ENCODE assay signal across 8 cellular contexts in genomic region chrX:133415276-133416105, GRCh38. TPM values are rescaled to one million over a fixed set of nuclear protein-coding genes. Genes with fewer than 3 reads are reported as not detected.
DNase-seq lines count a peak whose midpoint lies in the region; ATAC-seq, FAIRE-seq and TF ChIP-seq lines count a peak whose summit lies in the region.

TSS of gene GPC4 (minus strand) at chrX:133415489. CDS start at chrX:133414965, 524 bp downstream.

- H3K36me3 ChIP-seq in gastroesophageal sphincter = no peaks in the 10 kb centered on the region
- no peaks in the 10 kb centered on the region for H3K36me3 ChIP-seq in osteoblast (ENCODE audit: insufficient read depth, low read length)

- H3K9me3 ChIP-seq in gastroesophageal sphincter = no peaks in the 10 kb centered on the region
- no peaks in the 10 kb centered on the region for H3K9me3 ChIP-seq in osteoblast (ENCODE audit: low read depth, low read length)

- no peak within 1 kb of the TSS for H2AFZ ChIP-seq in osteoblast (ENCODE audit: low read length)

- no peaks in the 10 kb centered on the region for H3K79me2 ChIP-seq in osteoblast (ENCODE audit: insufficient read depth, low read length)

- H3K4me3 ChIP-seq in gastroesophageal sphincter (peak within 1 kb of the TSS; percentile 77 to 94), osteoblast (ENCODE audit: insufficient read depth, low read length) (peak within 1 kb of the TSS; percentile 69)

- H3K4me1 Mint-ChIP-seq in T-cell = peaks cover 2 to 9% (median 4%) of the 10 kb centered on the region in 3 donors

- no peaks in the 10 kb centered on the region for H3K9me3 Mint-ChIP-seq in T-cell

- peak within 1 kb of the TSS; percentile 25 to 62 (median 37) for H3K4me3 Mint-ChIP-seq in T-cell

- TF ChIP-seq EP300 in gastroesophageal sphincter (IDR thresholded peaks at IDR 0.05) = no peak

- TF ChIP-seq POLR2A in H54 (IDR thresholded peaks at IDR 0.05; ENCODE audit: low read depth, low read length) (peak; percentile 52; the same call in 1 of the 2 replicates), gastroesophageal sphincter (IDR thresholded peaks at IDR 0.05) (peak; percentile 65 to 77)

- POLR2A ChIA-PET in T-cell (lab: Charles Lee) = no interaction called here
- POLR2A ChIA-PET in GM10248 (lab: Yijun Ruan, JAX) = no interaction called here

- H3K4me2 ChIP-seq in osteoblast (ENCODE audit: insufficient read depth, low read length) = peak within 1 kb of the TSS; percentile 64

- DNase-seq in C1 segment of cervical spinal cord (lab: John Stamatoyannopoulos, UW) = peak in 8 of 14 donors; percentile 9 to 65 (median 38)
- DNase-seq in H54 (ENCODE audit: insufficient read length, low spot score) = peak; percentile 44
- no peak for DNase-seq in T-cell
- DNase-seq in osteoblast (ENCODE audit: insufficient read length, low spot score, missing footprints) = peak; percentile 93
- no peak for DNase-seq in activated CD4-positive, CD25-positive, alpha-beta regulatory T cell treated with anti-CD3 and anti-CD28 coated beads, Interleukin-2, amount 50 U/mL, for 72 hours
- DNase-seq in GM10248 (ENCODE audit: extremely low spot score) = no peak

- WGBS in gastroesophageal sphincter (ENCODE audit: low coverage in 1 of 2), 2 donors = no CpG with 5 or more reads among the region's 90 CpGs

- H3K27ac ChIP-seq in gastroesophageal sphincter (peak within 1 kb of the TSS; percentile 88 to 91 (median 90)), osteoblast (ENCODE audit: low read depth, low read length) (no peak within 1 kb of the TSS)

- no peak for FAIRE-seq in H54 (lab: Jason Lieb, UNC)

- TF ChIP-seq CTCF in gastroesophageal sphincter (IDR thresholded peaks at IDR 0.05) (peak in 3 of 4 experiments; percentile 9 to 25 (median 10)), osteoblast (IDR thresholded peaks at IDR 0.05; ENCODE audit: extremely low read depth, low read depth, low read length) (no peak), GM10248 (IDR thresholded peaks at IDR 0.05; ENCODE audit: control extremely low read depth, extremely low read depth, low read depth, missing control alignments) (no peak)

- H3K4me1 ChIP-seq in gastroesophageal sphincter = peaks cover 0 to 29% (median 0%) of the 10 kb centered on the region in 3 donors
- H3K4me1 ChIP-seq in osteoblast (ENCODE audit: insufficient read depth, low read length) = no peaks in the 10 kb centered on the region

- H3K27me3 Mint-ChIP-seq in T-cell = peaks cover 49 to 58% of the 10 kb centered on the region in 2 donors

- H3K27me3 ChIP-seq in gastroesophageal sphincter (no peaks in the 10 kb centered on the region), osteoblast (ENCODE audit: insufficient read depth, low read length) (peaks cover 38% of the 10 kb centered on the region)

- ATAC-seq in T-cell (replicated peaks in 1 of 4) (no peak), gastroesophageal sphincter (peak; percentile 84), HG03342 (IDR thresholded peaks at IDR 0.05; ENCODE audit: unreplicated experiment) (no peak)

- no peak within 1 kb of the TSS for H3K27ac Mint-ChIP-seq in T-cell

- CTCF ChIA-PET in T-cell (lab: Charles Lee) = no interaction called here
- CTCF ChIA-PET in GM10248 (lab: Yijun Ruan, JAX) = no interaction called here

- H3K36me3 Mint-ChIP-seq in T-cell = no peaks in the 10 kb centered on the region

- H4K20me1 ChIP-seq in osteoblast (ENCODE audit: insufficient read depth, low read length) = no peaks in the 10 kb centered on the region

RNA-seq across cellular contexts. Expression of gene GPC4, which starts in this region (rescaled TPM):
- total RNA-seq in T-cell = under 1 TPM in 3 of 5 donors, not detected in 2; 0.13 to 0.44 (median 0.32) TPM
- total RNA-seq in gastroesophageal sphincter = 10 to 100 TPM; 62.7 to 97.1 (median 67.9) TPM
- total RNA-seq in osteoblast = 8.3 TPM in 2 replicates

Comparison
In these comparisons a context has a peak if more than half of its experiments do, and no peak if none do; other contexts are left out.
1. DNase-seq: peak in C1 segment of cervical spinal cord (8 of 14), H54 (single experiment) and osteoblast (single experiment); none in T-cell (0 of 34), activated CD4-positive, CD25-positive, alpha-beta regulatory T cell treated with anti-CD3 and anti-CD28 coated beads, Interleukin-2, amount 50 U/mL, for 72 hours (single experiment) and GM10248 (single experiment).
2. CTCF ChIP-seq: peak in gastroesophageal sphincter (3 of 4); none in osteoblast (single experiment) and GM10248 (single experiment).